Comparison of ENCODE assay signal across 20 cellular contexts in genomic region chr2:140600116-140600515, GRCh38.
DNase-seq lines count a peak whose midpoint lies in the region; ATAC-seq, FAIRE-seq and TF ChIP-seq lines count a peak whose summit lies in the region.
"Had no signal": no experiment of that assay in that cellular context is flagged by ENCODE, and none has a peak within 500 bp of the region (broad histone marks: within the 10 kb centered on the region; RNA-seq: fewer than 3 reads in every experiment).

No MANE protein-coding gene starts in this region.

- DNase-seq in HCEC 1CT (peak; percentile 81), RCC 7860 (ENCODE audit: low spot score) (peak; percentile 64), H1 (ENCODE audit: low read depth in 1 of 2, low spot score in 2 of 2) (no peak), non-pigmented ciliary epithelial cell (ENCODE audit: low read depth) (peak; percentile 77), left colon (no peak), NCI-H2081 treated with DMSO at 0.1 percent for 48 hours (lab: John Stamatoyannopoulos, UW) (no peak), T-cell (no peak), NCI-H1092 treated with DMSO at 0.1 percent for 48 hours (lab: John Stamatoyannopoulos, UW) (no peak)
- DNase-seq: activated CD8-positive, alpha-beta memory T cell treated with anti-CD3 and anti-CD28 coated beads, Interleukin-2, amount 10 ng/mL, durations not matched to agents 7 days and 5 days; central memory CD4-positive, alpha-beta T cell; DMS79; HFFc6; left lung; MM.1S; NCI-H345; SW 1271; testis had no signal

- H4K5ac ChIP-seq in H1 (ENCODE audit: insufficient read length, low read depth, low read length): no peak overlapping the region

- H2BK12ac ChIP-seq in H1 (ENCODE audit: low read depth, low read length): no peak overlapping the region

- no peak overlapping the region for H3K18ac ChIP-seq in H1 (ENCODE audit: extremely low read depth, low read length)

- H2BK5ac ChIP-seq in H1 (ENCODE audit: low read depth, low read length): no peak overlapping the region

- no peak overlapping the region for H3K14ac ChIP-seq in H1 (ENCODE audit: insufficient read length)

- 92% methylated on average over 1 of the region's 1 CpG; no CpG with 5 or more reads in 1 of the 2 experiments for WGBS in H1 (ENCODE audit: extremely low coverage in 1 of 2, insufficient coverage in 1 of 2, insufficient read length in 1 of 2, insufficient replicate concordance in 2 of 2, low coverage in 1 of 2, low lambda C conversion rate in 2 of 2, missing lambda C conversion rate in 1 of 2), 2 experiments

- no peak overlapping the region for H3K4ac ChIP-seq in H1 (replicated peaks; ENCODE audit: insufficient read length, low read depth, low read length)

- H3K4me2 ChIP-seq in H1 (ENCODE audit: insufficient read depth in 1 of 2, low read depth in 2 of 2, low read length in 2 of 2): no peak overlapping the region

- H3K36me3 ChIP-seq in H1 (ENCODE audit: control insufficient read depth in 2 of 4, insufficient read depth in 4 of 4, low read length in 3 of 4): no peaks in the 10 kb centered on the region
- H3K36me3 ChIP-seq: left lung, prostate gland had no signal

- H3K27ac Mint-ChIP-seq in T-cell: no peak overlapping the region
- H3K27ac Mint-ChIP-seq: activated CD8-positive, alpha-beta memory T cell treated with anti-CD3 and anti-CD28 coated beads, Interleukin-2, amount 10 ng/mL, durations not matched to agents 7 days and 5 days; HFFc6 had no signal

- H3K23ac ChIP-seq in H1 (ENCODE audit: insufficient read length): no peak overlapping the region

- no peaks in the 10 kb centered on the region for H3K27me3 Mint-ChIP-seq in T-cell
- H3K27me3 Mint-ChIP-seq: activated CD8-positive, alpha-beta memory T cell treated with anti-CD3 and anti-CD28 coated beads, Interleukin-2, amount 10 ng/mL, durations not matched to agents 7 days and 5 days had no signal

- no peaks in the 10 kb centered on the region for H3K23me2 ChIP-seq in H1 (ENCODE audit: low read depth, low read length)

- no peak overlapping the region for H2BK15ac ChIP-seq in H1 (ENCODE audit: low read length)

- H3K36me3 Mint-ChIP-seq in T-cell: no peaks in the 10 kb centered on the region
- H3K36me3 Mint-ChIP-seq: activated CD8-positive, alpha-beta memory T cell treated with anti-CD3 and anti-CD28 coated beads, Interleukin-2, amount 10 ng/mL, durations not matched to agents 7 days and 5 days had no signal

- H3K4me1 ChIP-seq in H1 (replicated peaks in 1 of 4; ENCODE audit: control insufficient read depth in 3 of 4, insufficient read depth in 4 of 4, low read length in 3 of 4): no peaks in the 10 kb centered on the region
- H3K4me1 ChIP-seq: left lung, prostate gland, testis had no signal

- POLR2A ChIA-PET in H1 (lab: Charles Lee; ENCODE audit: partially characterized antibody) (no interaction called here), T-cell (lab: Charles Lee) (no interaction called here)

- no peak overlapping the region for H3K27ac ChIP-seq in H1 (ENCODE audit: low read depth, low read length)
- H3K27ac ChIP-seq: C4-2B, left lung, prostate gland, testis had no signal

- no peak overlapping the region for H2AFZ ChIP-seq in H1 (ENCODE audit: low read length)

- H3K56ac ChIP-seq in H1 (replicated peaks; ENCODE audit: insufficient read length, low read depth, low read length): no peak overlapping the region

- H3K4me3 Mint-ChIP-seq in T-cell: no peak overlapping the region
- H3K4me3 Mint-ChIP-seq: activated CD8-positive, alpha-beta memory T cell treated with anti-CD3 and anti-CD28 coated beads, Interleukin-2, amount 10 ng/mL, durations not matched to agents 7 days and 5 days; HFFc6 had no signal

- no peaks in the 10 kb centered on the region for H4K20me1 ChIP-seq in H1 (replicated peaks in 1 of 2; ENCODE audit: control insufficient read depth in 1 of 2, insufficient read depth in 2 of 2, low read length in 2 of 2)

- TF ChIP-seq EP300 in H1 (IDR thresholded peaks at IDR 0.05; ENCODE audit: borderline replicate concordance in 1 of 2, low read depth in 2 of 2, low read length in 2 of 2): no peak

- ATAC-seq in left colon (no peak), T-cell (replicated peaks in 1 of 4) (no peak)
- ATAC-seq: activated CD8-positive, alpha-beta memory T cell treated with anti-CD3 and anti-CD28 coated beads, Interleukin-2, amount 10 ng/mL, durations not matched to agents 7 days and 5 days; left lung had no signal

- no peak for TF ChIP-seq RAD21 in H1 (IDR thresholded peaks at IDR 0.05 in 1 of 2, conservative IDR thresholded peaks at IDR 0.05 in 1 of 2; ENCODE audit: low read depth in 2 of 2, low read length in 2 of 2)

- no peaks in the 10 kb centered on the region for H3K9me3 ChIP-seq in H1 (ENCODE audit: insufficient read depth in 2 of 2, low read depth in 1 of 2, low read length in 1 of 2)
- H3K9me3 ChIP-seq: left lung, prostate gland, testis had no signal

- H3K4me3 ChIP-seq in H1 (ENCODE audit: extremely low read depth in 1 of 4, insufficient read depth in 2 of 4, low read depth in 3 of 4, low read length in 4 of 4): no peak overlapping the region
- H3K4me3 ChIP-seq: left lung, prostate gland, testis had no signal

- H3K27me3 ChIP-seq in H1 (replicated peaks in 1 of 4; ENCODE audit: control insufficient read depth in 3 of 4, extremely low read depth in 1 of 4, insufficient read depth in 3 of 4, low read length in 3 of 4): no peaks in the 10 kb centered on the region
- H3K27me3 ChIP-seq: left lung, testis had no signal

- intact Hi-C loops in left colon (cut with DNase I, micrococcal nuclease): no loop called here

- CTCF ChIA-PET in H1 (lab: Charles Lee; ENCODE audit: partially characterized antibody): interaction anchor here (1.7 kb wide), 1 partner anchor 14 kb away, joined by 6 read pairs; no protein-coding TSS in a partner anchor
- CTCF ChIA-PET in T-cell (lab: Charles Lee): no interaction called here

- H3K9ac ChIP-seq in H1 (replicated peaks in 1 of 4; ENCODE audit: extremely low read depth in 1 of 4, low read depth in 3 of 4, low read length in 3 of 4): no peak overlapping the region

- H2BK20ac ChIP-seq in H1 (ENCODE audit: low read length): no peak overlapping the region

- no peaks in the 10 kb centered on the region for H3K4me1 Mint-ChIP-seq in T-cell
- H3K4me1 Mint-ChIP-seq: activated CD8-positive, alpha-beta memory T cell treated with anti-CD3 and anti-CD28 coated beads, Interleukin-2, amount 10 ng/mL, durations not matched to agents 7 days and 5 days had no signal

- H3K79me2 ChIP-seq in H1 (ENCODE audit: control insufficient read depth in 1 of 2, insufficient read depth in 2 of 2, low read length in 2 of 2): no peaks in the 10 kb centered on the region

- no peak overlapping the region for H4K8ac ChIP-seq in H1 (ENCODE audit: extremely low read depth, insufficient read depth, low read length)

- H4K91ac ChIP-seq in H1 (replicated peaks; ENCODE audit: insufficient read length, low read length): no peak overlapping the region

- no peak for TF ChIP-seq CTCF in H1 (IDR thresholded peaks at IDR 0.05; ENCODE audit: control extremely low read depth in 1 of 3, insufficient read depth in 1 of 3, low read depth in 1 of 3, low read length in 3 of 3)

- no peaks in the 10 kb centered on the region for H3K79me1 ChIP-seq in H1 (ENCODE audit: low read depth, low read length)

- H3K9me3 Mint-ChIP-seq in T-cell: peaks cover 0 to 13% (median 13%) of the 10 kb centered on the region in 3 donors

- H2AK5ac ChIP-seq in H1 (ENCODE audit: low read depth, low read length): no peak overlapping the region

- no peak overlapping the region for H2BK120ac ChIP-seq in H1 (replicated peaks; ENCODE audit: low read depth, low read length)

- no peak for TF ChIP-seq POLR2A in H1 (IDR thresholded peaks at IDR 0.05; ENCODE audit: control extremely low read depth in 1 of 2, low read depth in 2 of 2, low read length in 2 of 2)

- FAIRE-seq in RCC 7860 (lab: Jason Lieb, UNC) (peak; percentile 87), H1 (lab: Jason Lieb, UNC) (no peak)
- FAIRE-seq: endometrium had no signal

TF ChIP-seq in H1, 55 proteins besides CTCF, POLR2A, EP300 and RAD21:
- TF ChIP-seq SIN3A (conservative IDR thresholded peaks at IDR 0.05 in 1 of 2, IDR thresholded peaks at IDR 0.05 in 1 of 2; ENCODE audit: low read depth in 1 of 2, low read length in 2 of 2) (no peak), MAFK (IDR thresholded peaks at IDR 0.05; ENCODE audit: low read depth, low read length) (peak; percentile 95), ZNF274 (IDR thresholded peaks at IDR 0.05; ENCODE audit: borderline replicate concordance, extremely low read depth, low read length) (no peak), TBP (IDR thresholded peaks at IDR 0.05; ENCODE audit: low read depth, low read length) (no peak), TEAD4 (IDR thresholded peaks at IDR 0.05; ENCODE audit: low read depth, low read length) (no peak), USF2 (IDR thresholded peaks at IDR 0.05; ENCODE audit: low read length) (no peak)

Comparison
In these comparisons a context has a peak if more than half of its experiments do, and no peak if none do; other contexts are left out.
1. DNase-seq: peak in HCEC 1CT (single experiment), RCC 7860 (single experiment) and non-pigmented ciliary epithelial cell (single experiment); none in H1 (0 of 2), left colon (0 of 2), NCI-H2081 treated with DMSO at 0.1 percent for 48 hours (single experiment), T-cell (0 of 34) and NCI-H1092 treated with DMSO at 0.1 percent for 48 hours (single experiment).